In genomic region chr18:79065802-79066201, GRCh38 we compare ENCODE assay signal across 19 cellular contexts. TPM values are rescaled to one million over a fixed set of nuclear protein-coding genes. Genes with fewer than 3 reads are reported as not detected.
A peak's percentile ranks its signal among the peaks of the same experiment; 100 is the strongest.
DNase-seq lines count a peak whose midpoint lies in the region; ATAC-seq and TF ChIP-seq lines count a peak whose summit lies in the region.
"Had no signal": no experiment of that assay in that cellular context is flagged by ENCODE, and none has a peak within 500 bp of the region (broad histone marks: within the 10 kb centered on the region; RNA-seq: fewer than 3 reads in every experiment).

No MANE protein-coding gene starts in this region.

- intact Hi-C loops in activated CD8-positive, alpha-beta T cell treated with anti-CD3 and anti-CD28 coated beads for 36 hours (cut with micrococcal nuclease): loop anchor here (10.0 kb wide), 1 partner anchor 179 kb away; no protein-coding TSS in a partner anchor
- intact Hi-C loops in cardiac septum (cut with DNase I): loop anchor here (10.0 kb wide), 1 partner anchor 609 kb away; the partner anchor contains the start of gene CTDP1

- H2BK12ac ChIP-seq in trophoblast cell (ENCODE audit: low read length): no peak overlapping the region

- peaks cover 20% of the 10 kb centered on the region for H3K36me3 Mint-ChIP-seq in activated CD8-positive, alpha-beta T cell treated with anti-CD3 and anti-CD28 coated beads, Interleukin-2, amount 10 ng/mL, durations not matched to agents 7 days and 5 days (ENCODE audit: low read depth)
- peaks cover 24% of the 10 kb centered on the region for H3K36me3 Mint-ChIP-seq in activated CD8-positive, alpha-beta T cell treated with anti-CD3 and anti-CD28 coated beads for 36 hours (ENCODE audit: low read depth)
- peaks cover 3% of the 10 kb centered on the region for H3K36me3 Mint-ChIP-seq in IgD-negative memory B cell
- peaks cover 17% of the 10 kb centered on the region for H3K36me3 Mint-ChIP-seq in memory B cell

- no peak overlapping the region for H3K23ac ChIP-seq in trophoblast cell (ENCODE audit: low read length)

- WGBS in trophoblast cell (ENCODE audit: extremely low coverage, insufficient coverage, insufficient read length): no CpG with 5 or more reads among the region's 2 CpGs

- H2BK5ac ChIP-seq in trophoblast cell (ENCODE audit: low read depth, low read length, poor library complexity): no peak overlapping the region

- POLR2A ChIA-PET in activated CD8-positive, alpha-beta T cell treated with anti-CD3 and anti-CD28 coated beads, Interleukin-2, amount 10 ng/mL, durations not matched to agents 7 days and 5 days (lab: Charles Lee): no interaction called here
- POLR2A ChIA-PET in activated CD8-positive, alpha-beta T cell treated with anti-CD3 and anti-CD28 coated beads for 36 hours (lab: Charles Lee): no interaction called here

- no peak overlapping the region for H3K18ac ChIP-seq in trophoblast cell (ENCODE audit: low read length)

- peaks cover 8% of the 10 kb centered on the region for H3K79me1 ChIP-seq in trophoblast cell (ENCODE audit: low read length)

- no peak overlapping the region for H2BK120ac ChIP-seq in trophoblast cell (ENCODE audit: insufficient read depth, low read length, poor library complexity)

- no peak overlapping the region for H4K91ac ChIP-seq in trophoblast cell (ENCODE audit: low read depth, low read length)

- no peak for ATAC-seq in activated CD8-positive, alpha-beta T cell treated with anti-CD3 and anti-CD28 coated beads, Interleukin-2, amount 10 ng/mL, durations not matched to agents 7 days and 5 days
- ATAC-seq in activated CD8-positive, alpha-beta T cell treated with anti-CD3 and anti-CD28 coated beads for 36 hours: no peak
- ATAC-seq in memory B cell (ENCODE audit: low read depth) (no peak), GM21367 (IDR thresholded peaks at IDR 0.05; ENCODE audit: unreplicated experiment) (no peak)

- DNase-seq in activated CD8-positive, alpha-beta T cell treated with anti-CD3 and anti-CD28 coated beads, Interleukin-2, amount 10 ng/mL, durations not matched to agents 7 days and 5 days: no peak
- no peak for DNase-seq in activated CD8-positive, alpha-beta T cell treated with anti-CD3 and anti-CD28 coated beads for 36 hours
- no peak for DNase-seq in memory B cell (ENCODE audit: low spot score in 2 of 2)
- no peak for DNase-seq in trophoblast cell
- no peak for DNase-seq in cardiac septum (ENCODE audit: low spot score)
- DNase-seq in activated CD4-positive, alpha-beta T cell treated with anti-CD3 and anti-CD28 coated beads, Interleukin-2, amount 50 U/mL, for 48 hours: no peak
- DNase-seq: Calu3, DMS53, H9, Karpas-422, NCI-H1105 treated with DMSO at 0.1 percent for 48 hours, NCI-H1694 treated with DMSO at 0.1 percent for 48 hours, NCI-H69, OCI-M1, RPMI8226, SIG-M5 had no signal

- peaks cover 15% of the 10 kb centered on the region for H3K27me3 Mint-ChIP-seq in activated CD8-positive, alpha-beta T cell treated with anti-CD3 and anti-CD28 coated beads, Interleukin-2, amount 10 ng/mL, durations not matched to agents 7 days and 5 days (ENCODE audit: low read depth)
- no peaks in the 10 kb centered on the region for H3K27me3 Mint-ChIP-seq in activated CD8-positive, alpha-beta T cell treated with anti-CD3 and anti-CD28 coated beads for 36 hours
- H3K27me3 Mint-ChIP-seq in IgD-negative memory B cell (no peaks in the 10 kb centered on the region), memory B cell (peaks cover 15% of the 10 kb centered on the region)

- peak overlapping the region; percentile 2 for H3K4me3 ChIP-seq in trophoblast cell (ENCODE audit: low read depth, low read length)

- peaks cover 5% of the 10 kb centered on the region for H3K79me2 ChIP-seq in trophoblast cell (ENCODE audit: control insufficient read depth, insufficient read depth, low read length, poor library complexity)

- H3K4ac ChIP-seq in trophoblast cell (ENCODE audit: low read depth, low read length): no peak overlapping the region

- H4K8ac ChIP-seq in trophoblast cell (ENCODE audit: low read depth, low read length): no peak overlapping the region

- H3K36me3 ChIP-seq in trophoblast cell (ENCODE audit: control insufficient read depth in 1 of 2, insufficient read depth in 2 of 2, low read length in 2 of 2): no peaks in the 10 kb centered on the region

- peaks cover 4 to 7% of the 10 kb centered on the region in 2 experiments for H3K4me1 ChIP-seq in trophoblast cell (ENCODE audit: control insufficient read depth in 1 of 2, insufficient read depth in 2 of 2, low read length in 2 of 2)

- no peaks in the 10 kb centered on the region for H3K9me3 Mint-ChIP-seq in activated CD8-positive, alpha-beta T cell treated with anti-CD3 and anti-CD28 coated beads, Interleukin-2, amount 10 ng/mL, durations not matched to agents 7 days and 5 days (ENCODE audit: insufficient read depth)
- H3K9me3 Mint-ChIP-seq in activated CD8-positive, alpha-beta T cell treated with anti-CD3 and anti-CD28 coated beads for 36 hours: peaks cover 23% of the 10 kb centered on the region
- H3K9me3 Mint-ChIP-seq in IgD-negative memory B cell: peaks cover 0 to 21% (median 12%) of the 10 kb centered on the region in 3 donors
- H3K9me3 Mint-ChIP-seq in memory B cell: peaks cover 21% of the 10 kb centered on the region

- H3K27me3 ChIP-seq in trophoblast cell (ENCODE audit: insufficient read depth, low read length): no peaks in the 10 kb centered on the region

- no peak for TF ChIP-seq CTCF in activated CD8-positive, alpha-beta T cell treated with anti-CD3 and anti-CD28 coated beads for 36 hours (IDR thresholded peaks at IDR 0.05)

- peaks cover 19% of the 10 kb centered on the region for H3K9me3 ChIP-seq in trophoblast cell (ENCODE audit: insufficient read depth, low read depth, low read length)

- H3K9ac ChIP-seq in trophoblast cell (ENCODE audit: low read length): no peak overlapping the region

- no peak overlapping the region for H2AK5ac ChIP-seq in trophoblast cell (ENCODE audit: low read length)

- no peak overlapping the region for H3K27ac ChIP-seq in trophoblast cell (ENCODE audit: low read depth, low read length)
- H3K27ac ChIP-seq: C4-2B had no signal

- H3K4me1 Mint-ChIP-seq in activated CD8-positive, alpha-beta T cell treated with anti-CD3 and anti-CD28 coated beads, Interleukin-2, amount 10 ng/mL, durations not matched to agents 7 days and 5 days (ENCODE audit: low read depth): peaks cover 21% of the 10 kb centered on the region
- H3K4me1 Mint-ChIP-seq in activated CD8-positive, alpha-beta T cell treated with anti-CD3 and anti-CD28 coated beads for 36 hours (ENCODE audit: low read depth): peaks cover 13% of the 10 kb centered on the region
- peaks cover 6 to 25% (median 18%) of the 10 kb centered on the region in 3 donors for H3K4me1 Mint-ChIP-seq in IgD-negative memory B cell
- peaks cover 19% of the 10 kb centered on the region for H3K4me1 Mint-ChIP-seq in memory B cell

- no peak overlapping the region for H2AFZ ChIP-seq in trophoblast cell (ENCODE audit: insufficient read depth, low read length, poor library complexity)

- no peak overlapping the region for H3K4me2 ChIP-seq in trophoblast cell (ENCODE audit: low read length)

- H3K4me3 Mint-ChIP-seq in activated CD8-positive, alpha-beta T cell treated with anti-CD3 and anti-CD28 coated beads, Interleukin-2, amount 10 ng/mL, durations not matched to agents 7 days and 5 days: no peak overlapping the region
- H3K4me3 Mint-ChIP-seq in activated CD8-positive, alpha-beta T cell treated with anti-CD3 and anti-CD28 coated beads for 36 hours: no peak overlapping the region
- H3K4me3 Mint-ChIP-seq in IgD-negative memory B cell (peak overlapping the region in 3 of 4 donors; percentile 31 to 87 (median 83)), memory B cell (no peak overlapping the region)
- H3K4me3 Mint-ChIP-seq: H9 had no signal

- CTCF ChIA-PET in activated CD8-positive, alpha-beta T cell treated with anti-CD3 and anti-CD28 coated beads, Interleukin-2, amount 10 ng/mL, durations not matched to agents 7 days and 5 days (lab: Charles Lee): no interaction called here
- CTCF ChIA-PET in activated CD8-positive, alpha-beta T cell treated with anti-CD3 and anti-CD28 coated beads for 36 hours (lab: Charles Lee): no interaction called here

- no peak overlapping the region for H4K12ac ChIP-seq in trophoblast cell (ENCODE audit: low read depth, low read length)

- peak overlapping the region; percentile 99 for H3K27ac Mint-ChIP-seq in activated CD8-positive, alpha-beta T cell treated with anti-CD3 and anti-CD28 coated beads, Interleukin-2, amount 10 ng/mL, durations not matched to agents 7 days and 5 days
- no peak overlapping the region for H3K27ac Mint-ChIP-seq in activated CD8-positive, alpha-beta T cell treated with anti-CD3 and anti-CD28 coated beads for 36 hours
- peak overlapping the region in 2 of 3 donors; percentile 6 to 96 for H3K27ac Mint-ChIP-seq in IgD-negative memory B cell
- H3K27ac Mint-ChIP-seq in memory B cell: peak overlapping the region; percentile 96
- H3K27ac Mint-ChIP-seq: H9 had no signal

- no peak overlapping the region for H3K14ac ChIP-seq in trophoblast cell (ENCODE audit: low read length)

RNA-seq across cellular contexts. Expression of gene ATP9B, which starts 3.4 kb away (rescaled TPM):
- 10 to 100 TPM; 24.8 to 27.3 TPM for total RNA-seq in activated CD8-positive, alpha-beta T cell treated with anti-CD3 and anti-CD28 coated beads, Interleukin-2, amount 10 ng/mL, durations not matched to agents 7 days and 5 days
- total RNA-seq in activated CD8-positive, alpha-beta T cell treated with anti-CD3 and anti-CD28 coated beads for 36 hours: 10 to 100 TPM; 18.9 to 21.1 TPM
- polyA plus RNA-seq in IgD-negative memory B cell: 17.6 TPM
- 6.8 and 7.0 TPM in 2 replicates for polyA plus RNA-seq in trophoblast cell (2013)
- total RNA-seq in cardiac septum: 18.5 TPM

Comparison
In these comparisons a context has a peak if more than half of its experiments do, and no peak if none do; other contexts are left out.
1. H3K4me3 Mint-ChIP-seq: peak in IgD-negative memory B cell (3 of 4); none in activated CD8-positive, alpha-beta T cell treated with anti-CD3 and anti-CD28 coated beads, Interleukin-2, amount 10 ng/mL, durations not matched to agents 7 days and 5 days (single experiment), activated CD8-positive, alpha-beta T cell treated with anti-CD3 and anti-CD28 coated beads for 36 hours (single experiment) and memory B cell (single experiment).